In genomic region chr19:5351731-5352228, GRCh38 we compare ENCODE assay signal across 20 cellular contexts.
"Had no signal": no experiment of that assay in that cellular context is flagged by ENCODE, and none has a peak within 500 bp of the region (broad histone marks: within the 10 kb centered on the region; RNA-seq: fewer than 3 reads in every experiment).

No MANE protein-coding gene starts in this region.

- ATAC-seq: left lobe of liver; naive thymus-derived CD4-positive, alpha-beta T cell; psoas muscle had no signal

- H3K4me3 ChIP-seq: coronary artery, lung, ovary, psoas muscle, right atrium auricular region, spleen, thoracic aorta, vagina had no signal

- H3K9me3 ChIP-seq: neutrophil, ovary, right atrium auricular region, thoracic aorta, vagina had no signal

- H3K4me3 Mint-ChIP-seq: activated naive CD8-positive, alpha-beta T cell treated with anti-CD3 and anti-CD28 coated beads for 36 hours; immature natural killer cell; naive thymus-derived CD4-positive, alpha-beta T cell; type B pancreatic cell had no signal

- H3K4me1 Mint-ChIP-seq: activated naive CD8-positive, alpha-beta T cell treated with anti-CD3 and anti-CD28 coated beads for 36 hours; immature natural killer cell; naive thymus-derived CD4-positive, alpha-beta T cell had no signal

- H3K27ac ChIP-seq: coronary artery, epithelial cell of prostate, neutrophil, ovary, psoas muscle, right atrium auricular region, spleen, thoracic aorta, vagina, WERI-Rb-1 had no signal

- H3K36me3 ChIP-seq: neutrophil, ovary, right atrium auricular region, spleen, thoracic aorta, vagina, WERI-Rb-1 had no signal

- H3K27ac Mint-ChIP-seq: activated naive CD8-positive, alpha-beta T cell treated with anti-CD3 and anti-CD28 coated beads for 36 hours; immature natural killer cell; naive thymus-derived CD4-positive, alpha-beta T cell had no signal

- H3K4me1 ChIP-seq: psoas muscle, right atrium auricular region, spleen, vagina had no signal

- H3K36me3 Mint-ChIP-seq: activated naive CD8-positive, alpha-beta T cell treated with anti-CD3 and anti-CD28 coated beads for 36 hours; immature natural killer cell; type B pancreatic cell had no signal

- DNase-seq: activated naive CD8-positive, alpha-beta T cell treated with anti-CD3 and anti-CD28 coated beads for 36 hours; activated T-cell treated with anti-CD3 and anti-CD28 coated beads, Interleukin-2, amount 50 U/mL, for 1 hour; cerebellar nuclear complex; immature natural killer cell; naive thymus-derived CD4-positive, alpha-beta T cell; ovary; psoas muscle; spleen; stimulated activated CD4-positive, alpha-beta T cell treated with anti-CD3 and anti-CD28 coated beads, Interleukin-4, amount 100 ng/mL, for 1 hour; stimulated activated naive CD4-positive, alpha-beta T cell; WERI-Rb-1 had no signal

- H3K27me3 ChIP-seq: ovary, right atrium auricular region, vagina had no signal
